ENCODE assay signal across 17 cellular contexts in genomic region chr2:19971691-19972090, GRCh38. TPM values are rescaled to one million over a fixed set of nuclear protein-coding genes. Genes with fewer than 3 reads are reported as not detected.
DNase-seq lines count a peak whose midpoint lies in the region; ATAC-seq, FAIRE-seq and TF ChIP-seq lines count a peak whose summit lies in the region.
"Had no signal": no experiment of that assay in that cellular context is flagged by ENCODE, and none has a peak within 500 bp of the region (broad histone marks: within the 10 kb centered on the region; RNA-seq: fewer than 3 reads in every experiment).

No MANE protein-coding gene starts in this region.

- no peak for TF ChIP-seq CTCF in kidney (IDR thresholded peaks at IDR 0.05; ENCODE audit: borderline replicate concordance, extremely low read depth, insufficient read depth)
- TF ChIP-seq CTCF in GM13977 (IDR thresholded peaks at IDR 0.05; ENCODE audit: extremely low read depth, insufficient read depth, missing control alignments), result no peak

- intact Hi-C loops in CD4-positive, alpha-beta memory T cell (cut with micrococcal nuclease), result no loop called here
- intact Hi-C loops in kidney (cut with DNase I), result no loop called here

- no peaks in the 10 kb centered on the region for H3K27me3 ChIP-seq in CD4-positive, alpha-beta memory T cell (ENCODE audit: insufficient read depth, low read length)
- H3K27me3 ChIP-seq: cardiac muscle cell, transverse colon had no signal

- H3K27me3 Mint-ChIP-seq in CD4-positive, alpha-beta memory T cell, result no peaks in the 10 kb centered on the region
- no peaks in the 10 kb centered on the region for H3K27me3 Mint-ChIP-seq in activated CD8-positive, alpha-beta T cell treated with anti-CD3 and anti-CD28 coated beads, Interleukin-2, amount 10 ng/mL, durations not matched to agents 7 days and 5 days (ENCODE audit: low read depth)

- ATAC-seq in activated CD8-positive, alpha-beta T cell treated with anti-CD3 and anti-CD28 coated beads, Interleukin-2, amount 10 ng/mL, durations not matched to agents 7 days and 5 days, result peak; percentile 78
- ATAC-seq in HG03442 (IDR thresholded peaks at IDR 0.05; ENCODE audit: unreplicated experiment), result no peak
- ATAC-seq: HepG2, left lobe of liver had no signal

- H3K4me3 Mint-ChIP-seq in CD4-positive, alpha-beta memory T cell, result no peak overlapping the region
- H3K4me3 Mint-ChIP-seq in activated CD8-positive, alpha-beta T cell treated with anti-CD3 and anti-CD28 coated beads, Interleukin-2, amount 10 ng/mL, durations not matched to agents 7 days and 5 days, result no peak overlapping the region
- H3K4me3 Mint-ChIP-seq: HFFc6 had no signal

- H3K36me3 ChIP-seq in CD4-positive, alpha-beta memory T cell (ENCODE audit: insufficient read depth, low read length), result no peaks in the 10 kb centered on the region
- no peaks in the 10 kb centered on the region for H3K36me3 ChIP-seq in kidney (ENCODE audit: control insufficient read depth in 1 of 2, insufficient read depth in 2 of 2, low read length in 2 of 2)
- H3K36me3 ChIP-seq: cardiac muscle cell, transverse colon had no signal

- no peaks in the 10 kb centered on the region for H3K9me3 Mint-ChIP-seq in CD4-positive, alpha-beta memory T cell
- H3K9me3 Mint-ChIP-seq in activated CD8-positive, alpha-beta T cell treated with anti-CD3 and anti-CD28 coated beads, Interleukin-2, amount 10 ng/mL, durations not matched to agents 7 days and 5 days (ENCODE audit: insufficient read depth), result no peaks in the 10 kb centered on the region
- H3K9me3 Mint-ChIP-seq: HFFc6 had no signal

- no peak overlapping the region for H3K9ac ChIP-seq in kidney (ENCODE audit: low read length in 2 of 2)

- in situ Hi-C loops in KBM-7 (cut with MboI; ENCODE audit: low pct_unique_long_range_greater_than_20kb, low sequenced_read_pairs), result no loop called here
- in situ Hi-C loops in GM13977 (cut with MboI; ENCODE audit: low pct_unique_long_range_greater_than_20kb, low sequenced_read_pairs, unreplicated experiment), result no loop called here

- DNase-seq in CD4-positive, alpha-beta memory T cell, result peak; percentile 9 to 54 (median 46)
- peak; percentile 70 for DNase-seq in KBM-7
- DNase-seq in activated CD8-positive, alpha-beta T cell treated with anti-CD3 and anti-CD28 coated beads, Interleukin-2, amount 10 ng/mL, durations not matched to agents 7 days and 5 days, result peak; percentile 32
- peak; percentile 17 to 74 for DNase-seq in lung microvascular endothelial cell (ENCODE audit: low read depth in 2 of 2)
- no peak for DNase-seq in kidney
- DNase-seq in GM13977 (ENCODE audit: low spot score), result no peak
- DNase-seq: DMS79, HFFc6, NCI-H2081 treated with DMSO at 0.1 percent for 48 hours, NCI-H526, PC-9, transverse colon had no signal

- H3K27ac Mint-ChIP-seq in CD4-positive, alpha-beta memory T cell, result peak overlapping the region; percentile 20 to 82 (median 65)
- peak overlapping the region; percentile 76 for H3K27ac Mint-ChIP-seq in activated CD8-positive, alpha-beta T cell treated with anti-CD3 and anti-CD28 coated beads, Interleukin-2, amount 10 ng/mL, durations not matched to agents 7 days and 5 days
- H3K27ac Mint-ChIP-seq: HFFc6 had no signal

- H3K4me1 Mint-ChIP-seq in CD4-positive, alpha-beta memory T cell, result peaks cover 0 to 12% (median 4%) of the 10 kb centered on the region in 4 donors
- H3K4me1 Mint-ChIP-seq in activated CD8-positive, alpha-beta T cell treated with anti-CD3 and anti-CD28 coated beads, Interleukin-2, amount 10 ng/mL, durations not matched to agents 7 days and 5 days (ENCODE audit: low read depth), result peaks cover 12% of the 10 kb centered on the region

- peaks cover 7% of the 10 kb centered on the region for H3K4me1 ChIP-seq in CD4-positive, alpha-beta memory T cell (ENCODE audit: insufficient read depth, low read length)
- no peaks in the 10 kb centered on the region for H3K4me1 ChIP-seq in kidney (ENCODE audit: control insufficient read depth in 1 of 2, insufficient read depth in 1 of 2, low read depth in 1 of 2, low read length in 2 of 2)
- H3K4me1 ChIP-seq: transverse colon had no signal

- H3K27ac ChIP-seq in CD4-positive, alpha-beta memory T cell (ENCODE audit: low read depth, low read length), result no peak overlapping the region
- no peak overlapping the region for H3K27ac ChIP-seq in kidney (ENCODE audit: low read depth in 2 of 2, low read length in 2 of 2)
- H3K27ac ChIP-seq: cardiac muscle cell, PC-9, transverse colon had no signal

- POLR2A ChIA-PET in CD4-positive, alpha-beta memory T cell (lab: Charles Lee; ENCODE audit: partially characterized antibody), result no interaction called here
- POLR2A ChIA-PET in activated CD8-positive, alpha-beta T cell treated with anti-CD3 and anti-CD28 coated beads, Interleukin-2, amount 10 ng/mL, durations not matched to agents 7 days and 5 days (lab: Charles Lee), result no interaction called here

- H3K36me3 Mint-ChIP-seq in CD4-positive, alpha-beta memory T cell, result peaks cover 14 to 23% of the 10 kb centered on the region in 2 donors
- peaks cover 2% of the 10 kb centered on the region for H3K36me3 Mint-ChIP-seq in activated CD8-positive, alpha-beta T cell treated with anti-CD3 and anti-CD28 coated beads, Interleukin-2, amount 10 ng/mL, durations not matched to agents 7 days and 5 days (ENCODE audit: low read depth)

- H3K4me3 ChIP-seq in CD4-positive, alpha-beta memory T cell (ENCODE audit: low read length in 2 of 2), result no peak overlapping the region
- H3K4me3 ChIP-seq in kidney (ENCODE audit: low read length in 2 of 2), result no peak overlapping the region
- H3K4me3 ChIP-seq: cardiac muscle cell, PC-9, transverse colon had no signal

- H3K9me3 ChIP-seq in CD4-positive, alpha-beta memory T cell (ENCODE audit: control insufficient read depth in 1 of 2, low read length in 2 of 2), result no peaks in the 10 kb centered on the region
- no peaks in the 10 kb centered on the region for H3K9me3 ChIP-seq in kidney (ENCODE audit: control insufficient read depth in 1 of 2, low read length in 2 of 2)
- H3K9me3 ChIP-seq: transverse colon had no signal

- no peak for FAIRE-seq in kidney (lab: Jason Lieb, UNC)
- FAIRE-seq: HepG2 had no signal

- CTCF ChIA-PET in CD4-positive, alpha-beta memory T cell (lab: Charles Lee; ENCODE audit: partially characterized antibody), result no interaction called here
- CTCF ChIA-PET in activated CD8-positive, alpha-beta T cell treated with anti-CD3 and anti-CD28 coated beads, Interleukin-2, amount 10 ng/mL, durations not matched to agents 7 days and 5 days (lab: Charles Lee), result interaction anchor here (0.9 kb wide), 1 partner anchor 29 kb away, joined by 3 read pairs; no protein-coding TSS in a partner anchor

RNA-seq across cellular contexts. Expression of gene WDR35, which starts 18.2 kb away (rescaled TPM):
- total RNA-seq in CD4-positive, alpha-beta memory T cell, result 1 to 10 TPM; 5.5 to 5.7 TPM
- polyA plus RNA-seq in CD4-positive, alpha-beta memory T cell, result 1 to 10 TPM; 2.3 to 2.5 TPM
- total RNA-seq in activated CD8-positive, alpha-beta T cell treated with anti-CD3 and anti-CD28 coated beads, Interleukin-2, amount 10 ng/mL, durations not matched to agents 7 days and 5 days, result 1 to 10 TPM; 2.9 to 3.9 TPM
- 5.2 and 5.8 TPM in 2 replicates for total RNA-seq in lung microvascular endothelial cell
- total RNA-seq in kidney, result 21.2 TPM
- 6.0 TPM for polyA plus RNA-seq in kidney (ENCODE audit: insufficient read depth, low read depth, low replicate concordance)

RNA-seq across cellular contexts. Expression of gene MATN3, which starts 40.8 kb away (rescaled TPM):
- not detected for total RNA-seq in CD4-positive, alpha-beta memory T cell
- not detected for polyA plus RNA-seq in CD4-positive, alpha-beta memory T cell
- total RNA-seq in activated CD8-positive, alpha-beta T cell treated with anti-CD3 and anti-CD28 coated beads, Interleukin-2, amount 10 ng/mL, durations not matched to agents 7 days and 5 days, result not detected
- total RNA-seq in lung microvascular endothelial cell (0.20 and 0.87 TPM in 2 replicates), kidney (5.0 TPM)
- 2.3 TPM for polyA plus RNA-seq in kidney (ENCODE audit: insufficient read depth, low read depth, low replicate concordance)
- total RNA-seq: mononuclear cell had no signal

Comparison
In these comparisons a context has a peak if more than half of its experiments do, and no peak if none do; other contexts are left out.
1. DNase-seq: peak in CD4-positive, alpha-beta memory T cell (5 of 5), KBM-7 (single experiment), activated CD8-positive, alpha-beta T cell treated with anti-CD3 and anti-CD28 coated beads, Interleukin-2, amount 10 ng/mL, durations not matched to agents 7 days and 5 days (single experiment) and lung microvascular endothelial cell (2 of 2); none in kidney (single experiment) and GM13977 (single experiment).